Comparison of ENCODE assay signal across 15 cellular contexts in the genomic region with DNA sequence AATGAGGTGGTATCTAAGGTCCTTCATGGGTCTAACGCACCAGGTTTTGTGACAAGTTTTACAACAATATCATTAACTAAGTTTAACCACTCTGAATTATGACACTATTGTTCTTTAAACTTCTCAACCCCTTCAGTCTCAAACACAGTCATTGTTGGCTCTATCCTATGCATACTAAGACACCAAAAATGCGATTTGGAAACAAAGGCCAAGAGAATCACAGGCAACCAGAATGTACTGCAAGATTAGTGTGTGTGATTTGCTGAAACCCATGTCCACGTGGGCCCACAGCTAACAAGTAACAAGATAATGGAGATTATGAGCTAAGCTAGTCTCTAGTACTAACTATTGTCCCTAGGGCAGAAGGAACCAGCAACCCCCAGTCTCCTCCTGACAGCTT.
DNase-seq lines count a peak whose midpoint lies in the region; FAIRE-seq and TF ChIP-seq lines count a peak whose summit lies in the region.
"Had no signal": no experiment of that assay in that cellular context is flagged by ENCODE, and none has a peak within 500 bp of the region (broad histone marks: within the 10 kb centered on the region; RNA-seq: fewer than 3 reads in every experiment).

No MANE protein-coding gene starts in this region.

- 68 to 77% (median 73%) methylated on average over 3 of the region's 3 CpGs for WGBS in stomach, 5 donors

- H3K27ac ChIP-seq in stomach (peak overlapping the region in 4 of 5 donors; percentile 15 to 66 (median 37)), kidney (ENCODE audit: low read depth in 2 of 2, low read length in 2 of 2) (no peak overlapping the region)

- H3K36me3 ChIP-seq in stomach, result no peaks in the 10 kb centered on the region
- no peaks in the 10 kb centered on the region for H3K36me3 ChIP-seq in kidney (ENCODE audit: control insufficient read depth in 1 of 2, insufficient read depth in 2 of 2, low read length in 2 of 2)

- H3K9ac ChIP-seq in kidney (ENCODE audit: low read length in 2 of 2), result no peak overlapping the region

- H3K27ac Mint-ChIP-seq in brain, result peak overlapping the region in 4 of 5 experiments; percentile 42 to 78 (median 74)
- H3K27ac Mint-ChIP-seq: CD4-positive, CD25-positive, alpha-beta regulatory T cell had no signal

- H3K9me3 ChIP-seq in stomach (no peaks in the 10 kb centered on the region), kidney (ENCODE audit: control insufficient read depth in 1 of 2, low read length in 2 of 2) (no peaks in the 10 kb centered on the region)

- H3K4me1 ChIP-seq in stomach (peaks cover 17 to 33% (median 21%) of the 10 kb centered on the region in 4 donors), kidney (ENCODE audit: control insufficient read depth in 1 of 2, insufficient read depth in 1 of 2, low read depth in 1 of 2, low read length in 2 of 2) (peaks cover 0 to 4% of the 10 kb centered on the region in 2 donors)

- TF ChIP-seq EP300 in stomach (IDR thresholded peaks at IDR 0.05), result no peak

- H3K9me3 Mint-ChIP-seq in brain, result peaks cover 0 to 3% (median 0%) of the 10 kb centered on the region in 5 experiments

- DNase-seq in NCI-H82 treated with DMSO at 0.1 percent for 48 hours (lab: John Stamatoyannopoulos, UW; ENCODE audit: unreplicated experiment) (peak; percentile 21), fibroblast of the aortic adventitia (ENCODE audit: low read depth) (peak; percentile 64), stomach (no peak), NCI-H446 treated with DMSO at 0.1 percent for 48 hours (lab: John Stamatoyannopoulos, UW) (no peak), GM12892 (ENCODE audit: insufficient read length) (no peak), kidney (no peak), T1000 (lab: John Stamatoyannopoulos, UW) (no peak)
- DNase-seq: CD4-positive, CD25-positive, alpha-beta regulatory T cell; KBM-7; NCI-H1092; NCI-H526 treated with DMSO at 0.1 percent for 48 hours; NK-92 treated with Interleukin-12 subunit alpha and Interleukin-12 subunit beta, amount 100 ng/mL, for 24 hours; OCI-M1; SW 1271 had no signal

- no peaks in the 10 kb centered on the region for H3K36me3 Mint-ChIP-seq in brain
- H3K36me3 Mint-ChIP-seq: CD4-positive, CD25-positive, alpha-beta regulatory T cell had no signal

- FAIRE-seq in GM12892 (lab: Jason Lieb, UNC) (no peak), kidney (lab: Jason Lieb, UNC) (no peak)

- H3K4me3 ChIP-seq in fibroblast of the aortic adventitia (ENCODE audit: low read depth, low read length) (no peak overlapping the region), stomach (no peak overlapping the region), kidney (ENCODE audit: low read length in 2 of 2) (no peak overlapping the region)

- TF ChIP-seq POLR2A in stomach (IDR thresholded peaks at IDR 0.05) (no peak), GM12892 (IDR thresholded peaks at IDR 0.05; ENCODE audit: low read depth, low read length) (no peak)

- TF ChIP-seq CTCF in brain (conservative IDR thresholded peaks at IDR 0.05) (no peak), fibroblast of the aortic adventitia (IDR thresholded peaks at IDR 0.05; ENCODE audit: insufficient read depth, low read length) (no peak), stomach (IDR thresholded peaks at IDR 0.05) (no peak), kidney (IDR thresholded peaks at IDR 0.05; ENCODE audit: borderline replicate concordance, extremely low read depth, insufficient read depth) (no peak)

- no peaks in the 10 kb centered on the region for H3K27me3 Mint-ChIP-seq in brain
- H3K27me3 Mint-ChIP-seq: CD4-positive, CD25-positive, alpha-beta regulatory T cell had no signal

- peaks cover 57% of the 10 kb centered on the region for H3K4me1 Mint-ChIP-seq in brain
- H3K4me1 Mint-ChIP-seq: CD4-positive, CD25-positive, alpha-beta regulatory T cell had no signal

- H3K4me3 Mint-ChIP-seq in brain, result no peak overlapping the region
- H3K4me3 Mint-ChIP-seq: CD4-positive, CD25-positive, alpha-beta regulatory T cell had no signal

- no peaks in the 10 kb centered on the region for H3K27me3 ChIP-seq in stomach

- intact Hi-C loops in stomach (cut with DNase I; ENCODE audit: low total_unique reads), result no loop called here
- intact Hi-C loops in kidney (cut with DNase I), result no loop called here

Comparison
In these comparisons a context has a peak if more than half of its experiments do, and no peak if none do; other contexts are left out.
1. DNase-seq: peak in NCI-H82 treated with DMSO at 0.1 percent for 48 hours (single experiment) and fibroblast of the aortic adventitia (single experiment); none in stomach (single experiment), NCI-H446 treated with DMSO at 0.1 percent for 48 hours (single experiment), GM12892 (single experiment), kidney (single experiment) and T1000 (single experiment).
2. H3K27ac ChIP-seq: peak in stomach (4 of 5); none in kidney (0 of 2).